In genomic region chr15:40344631-40345120, GRCh38 we compare ENCODE assay signal across 9 cellular contexts. TPM values are rescaled to one million over a fixed set of nuclear protein-coding genes. Genes with fewer than 3 reads are reported as not detected.
DNase-seq lines count a peak whose midpoint lies in the region; ATAC-seq, FAIRE-seq and TF ChIP-seq lines count a peak whose summit lies in the region.
"Had no signal": no experiment of that assay in that cellular context is flagged by ENCODE, and none has a peak within 500 bp of the region (broad histone marks: within the 10 kb centered on the region; RNA-seq: fewer than 3 reads in every experiment).

No MANE protein-coding gene starts in this region.

- peaks cover 17% of the 10 kb centered on the region for H3K4me1 Mint-ChIP-seq in WTC11

- TF ChIP-seq CTCF in 22Rv1 (IDR thresholded peaks at IDR 0.05) (peak; percentile 93), GM12874 (IDR thresholded peaks at IDR 0.05; ENCODE audit: insufficient read depth, low read depth, low read length) (peak; percentile 85), WTC11 (IDR thresholded peaks at IDR 0.05) (peak; percentile 59), bronchial epithelial cell (IDR thresholded peaks at IDR 0.05; ENCODE audit: insufficient read depth, low read length, severe bottlenecking) (peak; percentile 85)

- H3K27me3 Mint-ChIP-seq in WTC11 (ENCODE audit: low read depth): no peaks in the 10 kb centered on the region

- no peaks in the 10 kb centered on the region for H3K9me3 Mint-ChIP-seq in WTC11

- CTCF ChIA-PET in WTC11 (lab: Charles Lee): interaction anchor here (0.6 to 6.6 kb wide), 43 partner anchors 9 to 307 kb away, joined by 3 to 98 read pairs (median 4); partner anchors contain the start of genes DISP2, INAFM2, IVD and KNSTRN

- H3K36me3 ChIP-seq in bronchial epithelial cell (ENCODE audit: control insufficient read depth, insufficient read depth, low read length): no peaks in the 10 kb centered on the region

- POLR2A ChIA-PET in WTC11 (lab: Charles Lee): no interaction called here

- no peaks in the 10 kb centered on the region for H3K27me3 ChIP-seq in bronchial epithelial cell (ENCODE audit: control insufficient read depth, insufficient read depth, low read length)

- no peak overlapping the region for H3K4me3 ChIP-seq in bronchial epithelial cell (ENCODE audit: low read depth, low read length)

- DNase-seq in NCI-H1694 (lab: John Stamatoyannopoulos, UW) (peak; percentile 54), WTC11 (ENCODE audit: low spot score) (peak; percentile 78), bronchial epithelial cell (ENCODE audit: low read depth) (no peak), left kidney (ENCODE audit: low read depth, low spot score) (peak; percentile 71)
- DNase-seq in stimulated activated CD8-positive, alpha-beta memory T cell treated with anti-CD3 and anti-CD28 coated beads, Interleukin-12 subunit alpha, Interleukin-12 subunit beta, amount 100 ng/mL, for 4 hours (ENCODE audit: low read depth): peak; percentile 44

- H3K4me3 Mint-ChIP-seq in WTC11: no peak overlapping the region

- no peak overlapping the region; the same call in 1 of the 2 replicates for H3K27ac ChIP-seq in 22Rv1

- no peak for FAIRE-seq in bronchial epithelial cell (lab: Jason Lieb, UNC)

- ATAC-seq in WTC11: peak; percentile 74
- ATAC-seq in HG03521 (IDR thresholded peaks at IDR 0.05; ENCODE audit: unreplicated experiment): no peak

- no peak overlapping the region for H3K27ac Mint-ChIP-seq in WTC11

- no peaks in the 10 kb centered on the region for H3K36me3 Mint-ChIP-seq in WTC11

TF ChIP-seq in WTC11, 78 proteins besides CTCF, POLR2A, EP300 and RAD21:
- no peak for TF ChIP-seq ZNF396 (CRISPR knock-in tag; IDR thresholded peaks at IDR 0.05; ENCODE audit: borderline replicate concordance)
- TF ChIP-seq, protein P1, sequence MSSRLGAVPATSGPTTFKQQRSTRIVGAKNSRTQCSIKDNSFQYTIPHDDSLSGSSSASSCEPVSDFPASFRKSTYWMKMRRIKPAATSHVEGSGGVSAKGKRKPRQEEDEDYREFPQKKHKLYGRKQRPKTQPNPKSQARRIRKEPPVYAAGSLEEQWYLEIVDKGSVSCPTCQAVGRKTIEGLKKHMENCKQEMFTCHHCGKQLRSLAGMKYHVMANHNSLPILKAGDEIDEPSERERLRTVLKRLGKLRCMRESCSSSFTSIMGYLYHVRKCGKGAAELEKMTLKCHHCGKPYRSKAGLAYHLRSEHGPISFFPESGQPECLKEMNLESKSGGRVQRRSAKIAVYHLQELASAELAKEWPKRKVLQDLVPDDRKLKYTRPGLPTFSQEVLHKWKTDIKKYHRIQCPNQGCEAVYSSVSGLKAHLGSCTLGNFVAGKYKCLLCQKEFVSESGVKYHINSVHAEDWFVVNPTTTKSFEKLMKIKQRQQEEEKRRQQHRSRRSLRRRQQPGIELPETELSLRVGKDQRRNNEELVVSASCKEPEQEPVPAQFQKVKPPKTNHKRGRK (CRISPR knock-in tag; IDR thresholded peaks at IDR 0.05; ENCODE audit: borderline replicate concordance): no peak
- no peak for TF ChIP-seq HMGA2 (CRISPR knock-in tag; IDR thresholded peaks at IDR 0.05)

RNA-seq across cellular contexts. Expression of gene CCDC9B, which starts 3.9 kb away (rescaled TPM):
- total RNA-seq in WTC11 (2021) (1.4 to 1.8 TPM (median 1.8 TPM) in 3 replicates), bronchial epithelial cell (12.1 and 17.3 TPM in 2 replicates)

RNA-seq across cellular contexts. Expression of gene PHGR1, which starts 6.2 kb away (rescaled TPM):
- not detected in 3 replicates for total RNA-seq in WTC11 (2021)
- total RNA-seq in bronchial epithelial cell: not detected in 2 replicates
- total RNA-seq: mononuclear cell had no signal

RNA-seq across cellular contexts. Expression of gene DISP2, which starts 13.3 kb away (rescaled TPM):
- total RNA-seq in WTC11 (2021): 1.0 to 3.5 TPM (median 1.9 TPM) in 3 replicates
- under 0.01 TPM in 1 of 2 replicates, not detected in the other for total RNA-seq in bronchial epithelial cell

RNA-seq across cellular contexts. Expression of gene INAFM2, which starts 21.2 kb away (rescaled TPM):
- 28.2 to 34.2 TPM (median 30.3 TPM) in 3 replicates for total RNA-seq in WTC11 (2021)
- total RNA-seq in bronchial epithelial cell: 6.3 and 6.8 TPM in 2 replicates

RNA-seq across cellular contexts. Expression of gene PLCB2, which starts 36.9 kb away (rescaled TPM):
- total RNA-seq in WTC11 (2021): 14.2 to 18.5 TPM (median 15.2 TPM) in 3 replicates
- not detected in 2 replicates for total RNA-seq in bronchial epithelial cell
